Comparison of ENCODE assay signal across 1 cellular context in genomic region chr6:43455034-43455747, GRCh38.
TF ChIP-seq lines count a peak whose summit lies in the region.

DLK2 (minus strand) TSS chr6:43455548; CDS start chr6:43454825, 723 bp downstream.

TF ChIP-seq in HepG2, 621 proteins besides CTCF, POLR2A, EP300 and RAD21 (continued from another document and continues in another):
- TF ChIP-seq ZUFSP (CRISPR knock-in tag; IDR thresholded peaks at IDR 0.05; ENCODE audit: borderline replicate concordance) (no peak), TCF12 (IDR thresholded peaks at IDR 0.05) (no peak), TCF12 (CRISPR knock-in tag; IDR thresholded peaks at IDR 0.05) (peak; percentile 67; the same call in 1 of the 2 replicates), ZNF562 (CRISPR knock-in tag; IDR thresholded peaks at IDR 0.05; ENCODE audit: borderline replicate concordance) (no peak), XRCC5 (optimal IDR thresholded peaks at IDR 0.05; ENCODE audit: low read length) (no peak), ZNF776 (CRISPR knock-in tag; IDR thresholded peaks at IDR 0.05) (0 out of 2 replicates have a peak, but pooled peaks have one; percentile 43), KMT2A (CRISPR knock-in tag; IDR thresholded peaks at IDR 0.05) (0 out of 2 replicates have a peak, but pooled peaks have one; percentile 9), UBTF (CRISPR knock-in tag; IDR thresholded peaks at IDR 0.05) (peak; percentile 5; the same call in 1 of the 2 replicates), ZNF326 (CRISPR knock-in tag; IDR thresholded peaks at IDR 0.05; ENCODE audit: borderline replicate concordance) (no peak), LCORL (IDR thresholded peaks at IDR 0.05) (no peak), LCORL (CRISPR knock-in tag; IDR thresholded peaks at IDR 0.05) (no peak), ZGPAT (CRISPR knock-in tag; IDR thresholded peaks at IDR 0.05) (peak; percentile 10; the same call in 1 of the 2 replicates), ZBTB26 (CRISPR knock-in tag; IDR thresholded peaks at IDR 0.05; ENCODE audit: borderline replicate concordance) (no peak), NFYB (CRISPR knock-in tag; IDR thresholded peaks at IDR 0.05) (no peak), ISX (CRISPR knock-in tag; conservative IDR thresholded peaks at IDR 0.05) (no peak), SMARCE1 (IDR thresholded peaks at IDR 0.05; ENCODE audit: borderline replicate concordance) (no peak), ZNF772 (CRISPR knock-in tag; IDR thresholded peaks at IDR 0.05) (no peak), ZKSCAN8 (CRISPR knock-in tag; IDR thresholded peaks at IDR 0.05; ENCODE audit: borderline replicate concordance) (no peak), ZNF251 (CRISPR knock-in tag; IDR thresholded peaks at IDR 0.05) (no peak), LRRFIP1 (CRISPR knock-in tag; conservative IDR thresholded peaks at IDR 0.05) (no peak), ZNF337 (CRISPR knock-in tag; IDR thresholded peaks at IDR 0.05; ENCODE audit: borderline replicate concordance, low read depth) (no peak), ZNF775 (CRISPR knock-in tag; IDR thresholded peaks at IDR 0.05; ENCODE audit: borderline replicate concordance) (no peak), POLR2AphosphoS5 (IDR thresholded peaks at IDR 0.05; ENCODE audit: low read depth, low read length) (no peak), GTF3A (CRISPR knock-in tag; conservative IDR thresholded peaks at IDR 0.05) (no peak), ZBTB44 (CRISPR knock-in tag; IDR thresholded peaks at IDR 0.05) (no peak), HNRNPK (IDR thresholded peaks at IDR 0.05; ENCODE audit: low read depth, low read length, poor library complexity, severe bottlenecking) (peak; percentile 81), ZNF10 (CRISPR knock-in tag; IDR thresholded peaks at IDR 0.05; ENCODE audit: borderline replicate concordance, low read depth) (no peak), BORCS8-MEF2B (CRISPR knock-in tag; IDR thresholded peaks at IDR 0.05) (no peak), ZNF558 (CRISPR knock-in tag; IDR thresholded peaks at IDR 0.05; ENCODE audit: borderline replicate concordance) (no peak), MED8 (CRISPR knock-in tag; IDR thresholded peaks at IDR 0.05; ENCODE audit: insufficient replicate concordance) (no peak), ZBTB39 (CRISPR knock-in tag; IDR thresholded peaks at IDR 0.05) (no peak), ZNF414 (CRISPR knock-in tag; IDR thresholded peaks at IDR 0.05) (no peak; the same call in 1 of the 2 replicates), ZNF24 (IDR thresholded peaks at IDR 0.05) (no peak), ZNF619 (CRISPR knock-in tag; IDR thresholded peaks at IDR 0.05) (no peak)
- TF ChIP-seq, protein P1, sequence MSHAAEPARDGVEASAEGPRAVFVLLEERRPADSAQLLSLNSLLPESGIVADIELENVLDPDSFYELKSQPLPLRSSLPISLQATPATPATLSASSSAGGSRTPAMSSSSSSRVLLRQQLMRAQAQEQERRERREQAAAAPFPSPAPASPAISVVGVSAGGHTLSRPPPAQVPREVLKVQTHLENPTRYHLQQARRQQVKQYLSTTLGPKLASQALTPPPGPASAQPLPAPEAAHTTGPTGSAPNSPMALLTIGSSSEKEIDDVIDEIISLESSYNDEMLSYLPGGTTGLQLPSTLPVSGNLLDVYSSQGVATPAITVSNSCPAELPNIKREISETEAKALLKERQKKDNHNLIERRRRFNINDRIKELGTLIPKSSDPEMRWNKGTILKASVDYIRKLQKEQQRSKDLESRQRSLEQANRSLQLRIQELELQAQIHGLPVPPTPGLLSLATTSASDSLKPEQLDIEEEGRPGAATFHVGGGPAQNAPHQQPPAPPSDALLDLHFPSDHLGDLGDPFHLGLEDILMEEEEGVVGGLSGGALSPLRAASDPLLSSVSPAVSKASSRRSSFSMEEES (CRISPR knock-in tag; IDR thresholded peaks at IDR 0.05), result no peak
- TF ChIP-seq, protein P2, sequence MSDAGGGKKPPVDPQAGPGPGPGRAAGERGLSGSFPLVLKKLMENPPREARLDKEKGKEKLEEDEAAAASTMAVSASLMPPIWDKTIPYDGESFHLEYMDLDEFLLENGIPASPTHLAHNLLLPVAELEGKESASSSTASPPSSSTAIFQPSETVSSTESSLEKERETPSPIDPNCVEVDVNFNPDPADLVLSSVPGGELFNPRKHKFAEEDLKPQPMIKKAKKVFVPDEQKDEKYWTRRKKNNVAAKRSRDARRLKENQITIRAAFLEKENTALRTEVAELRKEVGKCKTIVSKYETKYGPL (CRISPR knock-in tag; IDR thresholded peaks at IDR 0.05), result no peak
- TF ChIP-seq, protein P3, sequence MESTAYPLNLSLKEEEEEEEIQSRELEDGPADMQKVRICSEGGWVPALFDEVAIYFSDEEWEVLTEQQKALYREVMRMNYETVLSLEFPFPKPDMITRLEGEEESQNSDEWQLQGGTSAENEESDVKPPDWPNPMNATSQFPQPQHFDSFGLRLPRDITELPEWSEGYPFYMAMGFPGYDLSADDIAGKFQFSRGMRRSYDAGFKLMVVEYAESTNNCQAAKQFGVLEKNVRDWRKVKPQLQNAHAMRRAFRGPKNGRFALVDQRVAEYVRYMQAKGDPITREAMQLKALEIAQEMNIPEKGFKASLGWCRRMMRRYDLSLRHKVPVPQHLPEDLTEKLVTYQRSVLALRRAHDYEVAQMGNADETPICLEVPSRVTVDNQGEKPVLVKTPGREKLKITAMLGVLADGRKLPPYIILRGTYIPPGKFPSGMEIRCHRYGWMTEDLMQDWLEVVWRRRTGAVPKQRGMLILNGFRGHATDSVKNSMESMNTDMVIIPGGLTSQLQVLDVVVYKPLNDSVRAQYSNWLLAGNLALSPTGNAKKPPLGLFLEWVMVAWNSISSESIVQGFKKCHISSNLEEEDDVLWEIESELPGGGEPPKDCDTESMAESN (CRISPR knock-in tag; conservative IDR thresholded peaks at IDR 0.05), result no peak; the same call in 1 of the 2 replicates
- TF ChIP-seq, protein P4, sequence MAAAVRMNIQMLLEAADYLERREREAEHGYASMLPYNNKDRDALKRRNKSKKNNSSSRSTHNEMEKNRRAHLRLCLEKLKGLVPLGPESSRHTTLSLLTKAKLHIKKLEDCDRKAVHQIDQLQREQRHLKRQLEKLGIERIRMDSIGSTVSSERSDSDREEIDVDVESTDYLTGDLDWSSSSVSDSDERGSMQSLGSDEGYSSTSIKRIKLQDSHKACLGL (CRISPR knock-in tag; IDR thresholded peaks at IDR 0.05), result peak; percentile 27; the same call in 1 of the 2 replicates
- TF ChIP-seq, protein P5, sequence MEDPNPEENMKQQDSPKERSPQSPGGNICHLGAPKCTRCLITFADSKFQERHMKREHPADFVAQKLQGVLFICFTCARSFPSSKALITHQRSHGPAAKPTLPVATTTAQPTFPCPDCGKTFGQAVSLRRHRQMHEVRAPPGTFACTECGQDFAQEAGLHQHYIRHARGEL (CRISPR knock-in tag; IDR thresholded peaks at IDR 0.05), result no peak
